ENCODE assay signal across 10 cellular contexts in the genomic region with DNA sequence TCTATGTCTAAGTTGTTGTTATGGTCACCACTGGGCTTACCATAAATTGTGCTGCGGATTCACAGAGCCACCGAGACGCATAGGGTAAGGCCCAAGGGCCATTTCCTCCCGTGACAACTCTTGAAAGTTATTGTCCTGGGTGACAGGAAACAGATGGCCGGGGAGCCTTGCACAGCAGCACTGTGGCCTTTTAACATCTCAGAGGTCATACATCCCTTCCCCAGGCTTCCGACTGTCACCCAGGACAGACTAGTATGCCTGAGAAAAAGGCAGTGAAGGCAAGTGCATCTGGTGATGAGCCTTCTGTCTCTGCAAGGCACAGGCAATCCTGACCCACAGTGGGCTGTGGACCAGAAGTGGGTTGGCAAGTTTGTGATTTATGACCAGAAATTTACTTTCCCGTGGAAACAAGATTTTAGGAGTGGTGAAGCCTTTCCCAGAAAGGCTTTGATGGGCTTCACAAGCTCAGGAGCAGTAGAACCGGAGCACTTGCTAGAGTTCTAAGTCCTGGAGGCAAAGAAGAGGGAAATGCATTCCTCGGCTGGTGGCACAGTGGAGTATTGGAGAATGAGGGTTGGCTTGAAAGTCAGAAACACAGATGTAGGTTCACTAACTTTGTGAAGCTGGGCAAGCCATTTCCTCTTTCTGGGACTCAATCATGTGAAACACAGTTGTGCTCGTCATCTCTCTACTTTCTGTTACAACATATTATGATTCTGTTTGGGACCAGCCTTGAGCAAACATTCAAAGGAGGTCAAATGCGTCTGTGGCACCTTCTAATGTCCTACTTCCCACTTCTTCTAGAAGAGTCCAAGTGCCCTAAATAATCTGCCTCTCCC. TPM values are rescaled to one million over a fixed set of nuclear protein-coding genes. Genes with fewer than 3 reads are reported as not detected.
DNase-seq lines count a peak whose midpoint lies in the region; ATAC-seq and TF ChIP-seq lines count a peak whose summit lies in the region.
"Had no signal": no experiment of that assay in that cellular context is flagged by ENCODE, and none has a peak within 500 bp of the region (broad histone marks: within the 10 kb centered on the region; RNA-seq: fewer than 3 reads in every experiment).

No MANE protein-coding gene starts in this region.

- no peak for TF ChIP-seq RAD21 in SK-N-SH (IDR thresholded peaks at IDR 0.05; ENCODE audit: low read length)

- no peaks in the 10 kb centered on the region for H3K36me3 Mint-ChIP-seq in stimulated activated memory B cell treated with anti-CD40 and anti-IgM and Interleukin-4, amounts not matched to agents 10 μg/mL and 1 μg/mL and 100 μg/mL, for 72 hours

- no peaks in the 10 kb centered on the region for H3F3A ChIP-seq in SK-N-SH (replicated peaks; ENCODE audit: insufficient read depth)

- no peak overlapping the region for H2AFZ ChIP-seq in SK-N-SH (ENCODE audit: low read depth)
- H2AFZ ChIP-seq: parathyroid adenoma had no signal

- H3K27me3 ChIP-seq in SK-N-SH (ENCODE audit: insufficient read depth): peaks cover 28% of the 10 kb centered on the region
- no peaks in the 10 kb centered on the region for H3K27me3 ChIP-seq in Peyer's patch

- TF ChIP-seq EP300 in SK-N-SH (IDR thresholded peaks at IDR 0.05; ENCODE audit: borderline replicate concordance in 1 of 2, low read depth in 1 of 2, low read length in 1 of 2): no peak

- no peak overlapping the region for H3K27ac ChIP-seq in SK-N-SH (ENCODE audit: low read depth in 2 of 2, low read length in 1 of 2)
- peak overlapping the region in 2 of 4 donors; percentile 77 to 80 for H3K27ac ChIP-seq in Peyer's patch
- H3K27ac ChIP-seq: A549, parathyroid adenoma had no signal

- DNase-seq in SK-N-SH: peak; percentile 32
- peak in 2 of 3 donors; percentile 71 to 77 for DNase-seq in Peyer's patch
- DNase-seq in NCI-H1105 (lab: John Stamatoyannopoulos, UW): no peak
- DNase-seq in NCI-H2029 treated with DMSO at 0.1 percent for 48 hours (lab: John Stamatoyannopoulos, UW): no peak
- no peak for DNase-seq in amygdala (lab: John Stamatoyannopoulos, UW)

- POLR2A ChIA-PET in SK-N-SH (lab: Yijun Ruan, JAX): no interaction called here

- H3K4me3 Mint-ChIP-seq in stimulated activated memory B cell treated with anti-CD40 and anti-IgM and Interleukin-4, amounts not matched to agents 10 μg/mL and 1 μg/mL and 100 μg/mL, for 72 hours: peak overlapping the region; percentile 61

- no peaks in the 10 kb centered on the region for H3K9me3 ChIP-seq in SK-N-SH
- H3K9me3 ChIP-seq in Peyer's patch: no peaks in the 10 kb centered on the region
- H3K9me3 ChIP-seq: A549 had no signal

- H3K4me2 ChIP-seq in SK-N-SH: no peak overlapping the region
- H3K4me2 ChIP-seq: A549 had no signal

- no peak overlapping the region for H3K9ac ChIP-seq in SK-N-SH
- H3K9ac ChIP-seq: parathyroid adenoma had no signal

- peak overlapping the region; percentile 95 for H3K27ac Mint-ChIP-seq in stimulated activated memory B cell treated with anti-CD40 and anti-IgM and Interleukin-4, amounts not matched to agents 10 μg/mL and 1 μg/mL and 100 μg/mL, for 72 hours

- H3K79me2 ChIP-seq in SK-N-SH (ENCODE audit: insufficient read depth): no peaks in the 10 kb centered on the region
- H3K79me2 ChIP-seq: parathyroid adenoma had no signal

- H3K4me1 Mint-ChIP-seq in stimulated activated memory B cell treated with anti-CD40 and anti-IgM and Interleukin-4, amounts not matched to agents 10 μg/mL and 1 μg/mL and 100 μg/mL, for 72 hours: peaks cover 88% of the 10 kb centered on the region

- no peaks in the 10 kb centered on the region for H3K27me3 Mint-ChIP-seq in stimulated activated memory B cell treated with anti-CD40 and anti-IgM and Interleukin-4, amounts not matched to agents 10 μg/mL and 1 μg/mL and 100 μg/mL, for 72 hours

- H3K4me1 ChIP-seq in SK-N-SH (ENCODE audit: control insufficient read depth in 1 of 2, insufficient read depth in 2 of 2, low read depth in 1 of 2, low read length in 1 of 2): peaks cover 0 to 8% of the 10 kb centered on the region in 2 experiments; a peak in 1 of 4 replicates
- no peaks in the 10 kb centered on the region for H3K4me1 ChIP-seq in Peyer's patch
- H3K4me1 ChIP-seq: A549, parathyroid adenoma had no signal

- TF ChIP-seq POLR2A in Peyer's patch (IDR thresholded peaks at IDR 0.05): no peak

- ATAC-seq in SK-N-SH treated with all-trans-retinoic acid at 6 μM for 48 hours (no peak), HG02943 (IDR thresholded peaks at IDR 0.05; ENCODE audit: low read depth, unreplicated experiment) (peak; percentile 67)
- ATAC-seq in stimulated activated memory B cell treated with anti-CD40 and anti-IgM and Interleukin-4, amounts not matched to agents 10 μg/mL and 1 μg/mL and 100 μg/mL, for 72 hours: peak; percentile 94
- ATAC-seq: A549 had no signal

- WGBS in SK-N-SH (ENCODE audit: low lambda C conversion rate): 56% methylated on average over 11 of the region's 11 CpGs

- H3K36me3 ChIP-seq in SK-N-SH (replicated peaks in 1 of 2; ENCODE audit: control insufficient read depth in 1 of 2, insufficient read depth in 2 of 2, low read length in 1 of 2) (no peaks in the 10 kb centered on the region), Peyer's patch (no peaks in the 10 kb centered on the region)

- no peak for TF ChIP-seq CTCF in SK-N-SH (IDR thresholded peaks at IDR 0.05)
- TF ChIP-seq CTCF in Peyer's patch (IDR thresholded peaks at IDR 0.05): no peak

- CTCF ChIA-PET in SK-N-SH (lab: Yijun Ruan, JAX): interaction anchor here (0.8 to 2.7 kb wide), 5 partner anchors 15 to 508 kb away, joined by 3 to 14 read pairs (median 6); partner anchors contain the start of gene EHD3

- H3K4me3 ChIP-seq in SK-N-SH (ENCODE audit: low read depth in 2 of 2, low read length in 1 of 2) (no peak overlapping the region), Peyer's patch (no peak overlapping the region)
- H3K4me3 ChIP-seq: A549 had no signal

- no peaks in the 10 kb centered on the region for H3K9me3 Mint-ChIP-seq in stimulated activated memory B cell treated with anti-CD40 and anti-IgM and Interleukin-4, amounts not matched to agents 10 μg/mL and 1 μg/mL and 100 μg/mL, for 72 hours

- H3K9me2 ChIP-seq in SK-N-SH: no peaks in the 10 kb centered on the region

- no peaks in the 10 kb centered on the region for H4K20me1 ChIP-seq in SK-N-SH (ENCODE audit: insufficient read depth)

TF ChIP-seq in SK-N-SH, 30 proteins besides CTCF, POLR2A, EP300 and RAD21:
- TF ChIP-seq, protein P1, sequence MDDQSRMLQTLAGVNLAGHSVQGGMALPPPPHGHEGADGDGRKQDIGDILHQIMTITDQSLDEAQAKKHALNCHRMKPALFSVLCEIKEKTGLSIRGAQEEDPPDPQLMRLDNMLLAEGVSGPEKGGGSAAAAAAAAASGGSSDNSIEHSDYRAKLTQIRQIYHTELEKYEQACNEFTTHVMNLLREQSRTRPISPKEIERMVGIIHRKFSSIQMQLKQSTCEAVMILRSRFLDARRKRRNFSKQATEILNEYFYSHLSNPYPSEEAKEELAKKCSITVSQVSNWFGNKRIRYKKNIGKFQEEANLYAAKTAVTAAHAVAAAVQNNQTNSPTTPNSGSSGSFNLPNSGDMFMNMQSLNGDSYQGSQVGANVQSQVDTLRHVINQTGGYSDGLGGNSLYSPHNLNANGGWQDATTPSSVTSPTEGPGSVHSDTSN (IDR thresholded peaks at IDR 0.05): no peak
- TF ChIP-seq ELF1 (IDR thresholded peaks at IDR 0.05): no peak

TF ChIP-seq in SK-N-SH treated with all-trans-retinoic acid at 6 μM for 48 hours, 23 proteins besides CTCF, POLR2A, EP300 and RAD21:
- no peak for TF ChIP-seq CSDC2 (CRISPR knock-in tag; IDR thresholded peaks at IDR 0.05)
- TF ChIP-seq PPARA (CRISPR knock-in tag; IDR thresholded peaks at IDR 0.05; ENCODE audit: borderline replicate concordance): no peak
- TF ChIP-seq ZNF565 (CRISPR knock-in tag; conservative IDR thresholded peaks at IDR 0.05; ENCODE audit: low read depth): no peak
- TF ChIP-seq, protein P2, sequence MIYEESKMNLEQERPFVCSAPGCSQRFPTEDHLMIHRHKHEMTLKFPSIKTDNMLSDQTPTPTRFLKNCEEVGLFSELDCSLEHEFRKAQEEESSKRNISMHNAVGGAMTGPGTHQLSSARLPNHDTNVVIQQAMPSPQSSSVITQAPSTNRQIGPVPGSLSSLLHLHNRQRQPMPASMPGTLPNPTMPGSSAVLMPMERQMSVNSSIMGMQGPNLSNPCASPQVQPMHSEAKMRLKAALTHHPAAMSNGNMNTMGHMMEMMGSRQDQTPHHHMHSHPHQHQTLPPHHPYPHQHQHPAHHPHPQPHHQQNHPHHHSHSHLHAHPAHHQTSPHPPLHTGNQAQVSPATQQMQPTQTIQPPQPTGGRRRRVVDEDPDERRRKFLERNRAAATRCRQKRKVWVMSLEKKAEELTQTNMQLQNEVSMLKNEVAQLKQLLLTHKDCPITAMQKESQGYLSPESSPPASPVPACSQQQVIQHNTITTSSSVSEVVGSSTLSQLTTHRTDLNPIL (CRISPR knock-in tag; IDR thresholded peaks at IDR 0.05; ENCODE audit: low read depth): no peak

RNA-seq across cellular contexts. Expression of gene CAPN14, which starts 2.0 kb away (rescaled TPM):
- polyA plus RNA-seq in SK-N-SH (2012; rRNA removed): 0.08 and 0.11 TPM in 2 replicates
- polyA plus RNA-seq in SK-N-SH (2012; cell fraction: cytosol; rRNA removed): 0.08 and 0.12 TPM in 2 replicates
- 0.20 and 0.25 TPM in 2 replicates for polyA plus RNA-seq in SK-N-SH (2012; cell fraction: nucleus; rRNA removed)
- under 1 TPM in 1 of 4 donors, not detected in 3; 0.83 TPM for total RNA-seq in Peyer's patch

RNA-seq across cellular contexts. Expression of gene EHD3, which starts 14.6 kb away (rescaled TPM):
- 45.3 and 45.4 TPM in 2 replicates for polyA plus RNA-seq in SK-N-SH (2012; rRNA removed)
- polyA plus RNA-seq in SK-N-SH (2012; cell fraction: cytosol; rRNA removed): 23.3 and 36.2 TPM in 2 replicates
- 23.2 and 27.0 TPM in 2 replicates for polyA plus RNA-seq in SK-N-SH (2012; cell fraction: nucleus; rRNA removed)
- total RNA-seq in Peyer's patch: 10 to 100 TPM in 1 of 4 donors, 1 to 10 TPM in 2, under 1 TPM in 1; 0.88 to 20.6 (median 2.1) TPM

Comparison
In these comparisons a context has a peak if more than half of its experiments do, and no peak if none do; other contexts are left out.
1. DNase-seq: peak in SK-N-SH (single experiment) and Peyer's patch (2 of 3); none in NCI-H1105 (single experiment), NCI-H2029 treated with DMSO at 0.1 percent for 48 hours (single experiment) and amygdala (0 of 56).